In the genomic region with DNA sequence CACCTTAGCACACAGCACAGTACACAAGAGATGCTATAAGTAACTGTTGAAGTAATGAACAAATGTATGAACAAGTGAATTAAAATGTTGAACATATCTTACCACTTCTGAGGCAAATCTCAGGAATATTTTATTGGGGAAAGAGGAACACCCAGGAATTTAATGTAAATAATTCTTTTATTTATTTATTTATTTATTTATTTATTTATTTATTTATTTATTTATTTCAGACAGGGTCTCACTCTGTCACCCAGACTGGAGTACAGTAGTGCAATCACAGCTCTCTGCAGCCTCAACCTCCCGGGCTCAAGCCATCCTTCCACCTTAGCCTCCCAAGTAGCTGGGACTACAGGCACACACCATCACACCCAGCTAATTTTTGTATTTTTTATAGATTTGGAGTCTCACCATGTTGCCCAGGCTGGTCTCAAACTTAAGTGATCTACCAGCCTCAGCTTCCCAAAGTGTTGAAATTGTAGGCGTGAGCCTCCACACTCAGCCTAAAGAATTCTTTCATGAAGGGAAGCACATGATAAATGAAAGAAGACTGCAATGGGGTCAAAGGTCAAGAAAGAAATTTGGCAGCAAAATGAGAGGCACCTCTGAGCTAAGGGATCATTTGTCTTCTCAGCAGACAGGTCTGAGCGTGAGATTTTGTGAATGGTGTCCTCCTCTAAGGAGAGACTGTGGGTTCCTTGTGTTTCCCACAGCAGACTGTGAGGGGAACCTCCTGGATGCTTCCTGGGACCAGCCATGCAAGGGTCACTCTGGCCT, we compare ENCODE assay signal across 18 cellular contexts. TPM values are rescaled to one million over a fixed set of nuclear protein-coding genes. Genes with fewer than 3 reads are reported as not detected.
"Had no signal": no experiment of that assay in that cellular context is flagged by ENCODE, and none has a peak within 500 bp of the region (broad histone marks: within the 10 kb centered on the region; RNA-seq: fewer than 3 reads in every experiment).

No MANE protein-coding gene starts in this region.

- H3K9me3 Mint-ChIP-seq: activated CD4-positive, alpha-beta memory T cell treated with anti-CD3 and anti-CD28 coated beads for 36 hours; activated naive CD4-positive, alpha-beta T cell treated with anti-CD3 and anti-CD28 coated beads, Interleukin-2, amount 50 U/mL, for 72 hours; activated T-helper 1 cell treated with anti-CD3 and anti-CD28 coated beads, Interleukin-12 subunit alpha, Interleukin-12 subunit beta, Interleukin-2, Interleukin-4 antibody, amounts not matched to agents 30 ng/mL and 10 ng/mL and 1 ng/mL, durations not matched to agents 14 hours and 24 hours and 36 hours; natural killer cell; stimulated activated memory B cell treated with anti-CD40 and anti-IgM and Interleukin-4, amounts not matched to agents 10 μg/mL and 1 μg/mL and 100 μg/mL, for 72 hours; T-helper 2 cell treated with Interferon-gamma antibody and Interleukin-4, amounts not matched to agents 5 μg/mL and 100 μg/mL, for 36 hours; type B pancreatic cell had no signal

- DNase-seq: activated CD4-positive, alpha-beta memory T cell treated with anti-CD3 and anti-CD28 coated beads for 36 hours; activated gamma-delta T cell treated with Interleukin-2 at 50 U/mL for 16 hours; activated T-cell treated with anti-CD3 and anti-CD28 coated beads for 4 hours; amniotic stem cell; body of pancreas; foreskin keratinocyte; hippocampal formation; islet precursor cell; lower lobe of right lung; natural killer cell; spleen; stimulated activated CD4-positive, alpha-beta T cell treated with anti-CD3 and anti-CD28 coated beads, Interleukin-4, amount 100 ng/mL, for 4 hours; testis had no signal

- H3K27ac ChIP-seq: body of pancreas, foreskin keratinocyte, lower lobe of right lung, spleen, testis had no signal

- H3K9me3 ChIP-seq: body of pancreas, lower lobe of right lung, spleen, testis had no signal

- H3K4me1 Mint-ChIP-seq: natural killer cell; stimulated activated memory B cell treated with anti-CD40 and anti-IgM and Interleukin-4, amounts not matched to agents 10 μg/mL and 1 μg/mL and 100 μg/mL, for 72 hours had no signal

- H3K4me3 ChIP-seq: body of pancreas, lower lobe of right lung, spleen, testis had no signal

- H3K27ac Mint-ChIP-seq: activated CD4-positive, alpha-beta memory T cell treated with anti-CD3 and anti-CD28 coated beads for 36 hours; activated naive CD4-positive, alpha-beta T cell treated with anti-CD3 and anti-CD28 coated beads, Interleukin-2, amount 50 U/mL, for 72 hours; activated T-helper 1 cell treated with anti-CD3 and anti-CD28 coated beads, Interleukin-12 subunit alpha, Interleukin-12 subunit beta, Interleukin-2, Interleukin-4 antibody, amounts not matched to agents 30 ng/mL and 10 ng/mL and 1 ng/mL, durations not matched to agents 14 hours and 24 hours and 36 hours; natural killer cell; stimulated activated memory B cell treated with anti-CD40 and anti-IgM and Interleukin-4, amounts not matched to agents 10 μg/mL and 1 μg/mL and 100 μg/mL, for 72 hours; T-helper 2 cell treated with Interferon-gamma antibody and Interleukin-4, amounts not matched to agents 5 μg/mL and 100 μg/mL, for 36 hours; type B pancreatic cell had no signal

- H3K4me1 ChIP-seq: body of pancreas, foreskin keratinocyte, lower lobe of right lung, spleen, testis had no signal

- H3K36me3 Mint-ChIP-seq: activated CD4-positive, alpha-beta memory T cell treated with anti-CD3 and anti-CD28 coated beads for 36 hours; activated naive CD4-positive, alpha-beta T cell treated with anti-CD3 and anti-CD28 coated beads, Interleukin-2, amount 50 U/mL, for 72 hours; natural killer cell; stimulated activated memory B cell treated with anti-CD40 and anti-IgM and Interleukin-4, amounts not matched to agents 10 μg/mL and 1 μg/mL and 100 μg/mL, for 72 hours; type B pancreatic cell had no signal

- H3K4me3 Mint-ChIP-seq: activated CD4-positive, alpha-beta memory T cell treated with anti-CD3 and anti-CD28 coated beads for 36 hours; activated T-helper 1 cell treated with anti-CD3 and anti-CD28 coated beads, Interleukin-12 subunit alpha, Interleukin-12 subunit beta, Interleukin-2, Interleukin-4 antibody, amounts not matched to agents 30 ng/mL and 10 ng/mL and 1 ng/mL, durations not matched to agents 14 hours and 24 hours and 36 hours; natural killer cell; stimulated activated memory B cell treated with anti-CD40 and anti-IgM and Interleukin-4, amounts not matched to agents 10 μg/mL and 1 μg/mL and 100 μg/mL, for 72 hours; T-helper 2 cell treated with Interferon-gamma antibody and Interleukin-4, amounts not matched to agents 5 μg/mL and 100 μg/mL, for 36 hours; type B pancreatic cell had no signal

- H3K27me3 Mint-ChIP-seq: activated CD4-positive, alpha-beta memory T cell treated with anti-CD3 and anti-CD28 coated beads for 36 hours; stimulated activated memory B cell treated with anti-CD40 and anti-IgM and Interleukin-4, amounts not matched to agents 10 μg/mL and 1 μg/mL and 100 μg/mL, for 72 hours; type B pancreatic cell had no signal

- H3K36me3 ChIP-seq: lower lobe of right lung, spleen had no signal

RNA-seq across cellular contexts. Expression of gene EGFL6, which starts 57.7 kb away (rescaled TPM):
- total RNA-seq: body of pancreas, foreskin keratinocyte, natural killer cell had no signal
